In genomic region chr13:77274126-77274525, GRCh38 we compare ENCODE assay signal across 24 cellular contexts. TPM values are rescaled to one million over a fixed set of nuclear protein-coding genes. Genes with fewer than 3 reads are reported as not detected.
DNase-seq lines count a peak whose midpoint lies in the region; ATAC-seq and TF ChIP-seq lines count a peak whose summit lies in the region.
"Had no signal": no experiment of that assay in that cellular context is flagged by ENCODE, and none has a peak within 500 bp of the region (broad histone marks: within the 10 kb centered on the region; RNA-seq: fewer than 3 reads in every experiment).

No MANE protein-coding gene starts in this region.

- H3K4me3 Mint-ChIP-seq in central memory CD8-positive, alpha-beta T cell = no peak overlapping the region
- no peak overlapping the region for H3K4me3 Mint-ChIP-seq in memory B cell
- H3K4me3 Mint-ChIP-seq: T-helper 1 cell treated with Interleukin-12 subunit alpha and Interleukin-12 subunit beta and Interleukin-4 antibody, amounts not matched to agents 30 μg/mL and 1 μg/mL, for 36 hours had no signal

- no peak overlapping the region for H2BK5ac ChIP-seq in IMR-90 (ENCODE audit: low read depth, low read length, poor library complexity, severe bottlenecking)

- POLR2A ChIA-PET in IMR-90 (lab: Charles Lee; ENCODE audit: unreplicated experiment) = no interaction called here

- no peak overlapping the region for H4K8ac ChIP-seq in IMR-90 (ENCODE audit: low read depth in 2 of 2, low read length in 2 of 2)

- ATAC-seq in IMR-90 (ENCODE audit: low read depth) (no peak), memory B cell (ENCODE audit: low read depth) (no peak)
- ATAC-seq in central memory CD8-positive, alpha-beta T cell (replicated peaks; ENCODE audit: extremely low read depth, poor library complexity, severe bottlenecking) = no peak
- ATAC-seq: esophagus mucosa, gastroesophageal sphincter, psoas muscle had no signal

- no peak overlapping the region for H3K56ac ChIP-seq in IMR-90 (ENCODE audit: extremely low read depth, insufficient read depth, low read length)

- WGBS in IMR-90 (ENCODE audit: extremely low coverage in 2 of 2, insufficient read length in 1 of 2), 2 experiments = no CpG with 5 or more reads among the region's 1 CpG
- WGBS in adrenal gland, 4 donors = 93 to 100% (median 97%) methylated on average over 1 of the region's 1 CpG

- peaks cover 5% of the 10 kb centered on the region; the same call in 1 of the 2 replicates for H4K20me1 ChIP-seq in IMR-90 (ENCODE audit: insufficient read depth, low read length)

- H2BK15ac ChIP-seq in IMR-90 (ENCODE audit: low read depth, low read length) = no peak overlapping the region

- intact Hi-C loops in IMR-90 (cut with micrococcal nuclease) (loop anchor here (5.0 kb wide), 1 partner anchor 203 kb away; no protein-coding TSS in a partner anchor), adrenal gland (cut with DNase I) (no loop called here)

- no peak overlapping the region for H3K9ac ChIP-seq in IMR-90 (ENCODE audit: low read depth, low read length)

- no peak overlapping the region for H2AK5ac ChIP-seq in IMR-90 (ENCODE audit: low read depth, low read length)

- H3K14ac ChIP-seq in IMR-90 (replicated peaks; ENCODE audit: low read depth, low read length) = no peak overlapping the region

- H3K27me3 ChIP-seq in IMR-90 (ENCODE audit: control insufficient read depth, insufficient read depth, low read length) (no peaks in the 10 kb centered on the region), adrenal gland (no peaks in the 10 kb centered on the region)
- H3K27me3 ChIP-seq: dorsolateral prefrontal cortex, gastroesophageal sphincter, Peyer's patch had no signal

- no peaks in the 10 kb centered on the region; the same call in 1 of the 2 replicates for H3K9me1 ChIP-seq in IMR-90 (ENCODE audit: insufficient read depth, low read length)

- H3K4me2 ChIP-seq in IMR-90 (ENCODE audit: low read depth, low read length) = no peak overlapping the region

- H2BK120ac ChIP-seq in IMR-90 (ENCODE audit: low read depth, low read length) = no peak overlapping the region

- CTCF ChIA-PET in IMR-90 (lab: Yijun Ruan, JAX) = no interaction called here

- peaks cover 13% of the 10 kb centered on the region for H3K4me1 Mint-ChIP-seq in central memory CD8-positive, alpha-beta T cell
- H3K4me1 Mint-ChIP-seq in memory B cell = peaks cover 10% of the 10 kb centered on the region

- no peak overlapping the region for H3K23ac ChIP-seq in IMR-90 (ENCODE audit: low read depth, low read length)

- peaks cover 8 to 10% of the 10 kb centered on the region in 2 experiments; a peak in 1 of 4 replicates for H3K79me1 ChIP-seq in IMR-90 (ENCODE audit: low read depth in 1 of 2, low read length in 2 of 2)

- BruUV-seq in IMR-90 (replicated peaks; lab: Mats Ljungman, UMichigan) = no TSS peak

- no peak overlapping the region for H2AK9ac ChIP-seq in IMR-90 (replicated peaks; ENCODE audit: low read depth, low read length, poor library complexity)

- no peaks in the 10 kb centered on the region for H3K27me3 Mint-ChIP-seq in central memory CD8-positive, alpha-beta T cell
- H3K27me3 Mint-ChIP-seq in memory B cell = no peaks in the 10 kb centered on the region

- in situ Hi-C loops in IMR-90 (cut with MboI; ENCODE audit: low sequenced_read_pairs) = no loop called here

- H3K4me1 ChIP-seq in IMR-90 (ENCODE audit: control insufficient read depth, insufficient read depth, low read length) = no peaks in the 10 kb centered on the region
- H3K4me1 ChIP-seq in adrenal gland (replicated peaks in 1 of 2) = no peaks in the 10 kb centered on the region
- H3K4me1 ChIP-seq: gastroesophageal sphincter, Peyer's patch, psoas muscle had no signal

- H3K27ac Mint-ChIP-seq in central memory CD8-positive, alpha-beta T cell (ENCODE audit: low read depth) = peak overlapping the region; percentile 63
- peak overlapping the region; percentile 67 for H3K27ac Mint-ChIP-seq in memory B cell
- H3K27ac Mint-ChIP-seq: T-helper 1 cell treated with Interleukin-12 subunit alpha and Interleukin-12 subunit beta and Interleukin-4 antibody, amounts not matched to agents 30 μg/mL and 1 μg/mL, for 36 hours had no signal

- H3K9me3 ChIP-seq in IMR-90 (ENCODE audit: control insufficient read depth, insufficient read depth, low read length) (no peaks in the 10 kb centered on the region), adrenal gland (replicated peaks in 1 of 3) (no peaks in the 10 kb centered on the region)
- H3K9me3 ChIP-seq: gastroesophageal sphincter, Peyer's patch, psoas muscle had no signal

- no peak overlapping the region for H2AFZ ChIP-seq in IMR-90 (replicated peaks; ENCODE audit: low read length, poor library complexity)

- H3K36me3 Mint-ChIP-seq in central memory CD8-positive, alpha-beta T cell (ENCODE audit: insufficient read depth) = peaks cover 37% of the 10 kb centered on the region
- H3K36me3 Mint-ChIP-seq in memory B cell = peaks cover 31% of the 10 kb centered on the region

- no peak overlapping the region for H3K18ac ChIP-seq in IMR-90 (ENCODE audit: low read depth, low read length)

- H3K36me3 ChIP-seq in IMR-90 (ENCODE audit: control insufficient read depth, insufficient read depth, low read length) (peaks cover 12% of the 10 kb centered on the region), adrenal gland (replicated peaks in 1 of 2) (peaks cover 0 to 25% of the 10 kb centered on the region in 2 donors)
- H3K36me3 ChIP-seq: WERI-Rb-1 had no signal

- 0 out of 2 replicates have a peak, but pooled peaks have one; percentile 13 for TF ChIP-seq CTCF in C4-2B (conservative IDR thresholded peaks at IDR 0.05)
- 0 out of 2 replicates have a peak, but pooled peaks have one; percentile 4 for TF ChIP-seq CTCF in IMR-90 (conservative IDR thresholded peaks at IDR 0.05; ENCODE audit: low read depth, low read length)
- TF ChIP-seq CTCF in adrenal gland (IDR thresholded peaks at IDR 0.05) = peak in 1 of 6 experiments; percentile 11

- TF ChIP-seq POLR2A in IMR-90 (IDR thresholded peaks at IDR 0.05; ENCODE audit: low read depth, low read length) = no peak
- TF ChIP-seq POLR2A in adrenal gland (IDR thresholded peaks at IDR 0.05) = no peak

- no peak overlapping the region for H3K27ac ChIP-seq in C4-2B
- H3K27ac ChIP-seq in IMR-90 (ENCODE audit: insufficient read depth, low read length) = no peak overlapping the region
- H3K27ac ChIP-seq in adrenal gland = no peak overlapping the region
- H3K27ac ChIP-seq: dorsolateral prefrontal cortex, gastroesophageal sphincter, Peyer's patch, psoas muscle, WERI-Rb-1 had no signal

- TF ChIP-seq RAD21 in IMR-90 (IDR thresholded peaks at IDR 0.05; ENCODE audit: low read length) = no peak

- no peak overlapping the region for H2BK20ac ChIP-seq in IMR-90 (ENCODE audit: low read depth, low read length)

- DNase-seq in IMR-90 (no peak), memory B cell (ENCODE audit: low spot score in 2 of 2) (no peak), HK-2 (ENCODE audit: unreplicated experiment) (no peak), adrenal gland (no peak), NCI-H524 treated with DMSO at 0.1 percent for 48 hours (lab: John Stamatoyannopoulos, UW) (no peak)
- no peak for DNase-seq in central memory CD8-positive, alpha-beta T cell (ENCODE audit: low spot score in 2 of 2)
- DNase-seq: activated CD4-positive, alpha-beta T cell treated with anti-CD3 and anti-CD28 coated beads, Interleukin-2, amount 50 U/mL, for 1 hour; activated effector memory CD4-positive, alpha-beta T cell treated with anti-CD3 and anti-CD28 coated beads, Interleukin-2, amount 50 U/mL, for 16 hours; amygdala; DMS79 treated with DMSO at 0.1 percent for 48 hours; dorsolateral prefrontal cortex; Karpas-422; NCI-H1092; NCI-H187 treated with DMSO at 0.1 percent for 48 hours; NCI-H226; Peyer's patch; psoas muscle; stimulated activated CD4-positive, alpha-beta T cell treated with anti-CD3 and anti-CD28 coated beads, Interleukin-1b, Interleukin-23, amount 100 ng/mL, for 48 hours; stimulated activated naive CD4-positive, alpha-beta T cell; WERI-Rb-1 had no signal

- no peak overlapping the region for H4K5ac ChIP-seq in IMR-90 (ENCODE audit: low read depth, low read length)

- no peaks in the 10 kb centered on the region for H3K9me3 Mint-ChIP-seq in central memory CD8-positive, alpha-beta T cell
- no peaks in the 10 kb centered on the region for H3K9me3 Mint-ChIP-seq in memory B cell
- H3K9me3 Mint-ChIP-seq: T-helper 1 cell treated with Interleukin-12 subunit alpha and Interleukin-12 subunit beta and Interleukin-4 antibody, amounts not matched to agents 30 μg/mL and 1 μg/mL, for 36 hours had no signal

- H4K91ac ChIP-seq in IMR-90 (ENCODE audit: insufficient read depth, low read depth, low read length) = no peak overlapping the region

- no peak overlapping the region for H3K4me3 ChIP-seq in IMR-90 (ENCODE audit: insufficient read depth, low read depth, low read length)
- H3K4me3 ChIP-seq in adrenal gland = no peak overlapping the region
- H3K4me3 ChIP-seq: dorsolateral prefrontal cortex, gastroesophageal sphincter, Peyer's patch, psoas muscle had no signal

- no peak overlapping the region for H3K4ac ChIP-seq in IMR-90 (ENCODE audit: low read depth, low read length)

- dilution Hi-C loops in IMR-90 (cut with HindIII; ENCODE audit: low sequenced_read_pairs, unreplicated experiment) = no loop called here

TF ChIP-seq in IMR-90, 13 proteins besides CTCF, POLR2A, EP300 and RAD21 (continues in another document):
- TF ChIP-seq MAFK (IDR thresholded peaks at IDR 0.05; ENCODE audit: low read depth, low read length) (no peak), NFE2L2 (IDR thresholded peaks at IDR 0.05; ENCODE audit: low read depth, low read length) (no peak), SMC3 (IDR thresholded peaks at IDR 0.05; ENCODE audit: low read depth, low read length) (no peak), FOS (IDR thresholded peaks at IDR 0.05; ENCODE audit: low read depth, low read length) (no peak), RFX5 (IDR thresholded peaks at IDR 0.05; ENCODE audit: low read depth, low read length) (no peak), CEBPB (IDR thresholded peaks at IDR 0.05; ENCODE audit: low read depth, low read length) (no peak), MXI1 (IDR thresholded peaks at IDR 0.05; ENCODE audit: borderline replicate concordance, low read depth, low read length) (no peak), BHLHE40 (IDR thresholded peaks at IDR 0.05; ENCODE audit: low read depth, low read length) (no peak)

RNA-seq across cellular contexts. Expression of gene MYCBP2, which starts 52.8 kb away (rescaled TPM):
- 43.2 and 53.9 TPM in 2 replicates for total RNA-seq in IMR-90 (2012; rRNA removed)
- 17.9 and 20.1 TPM in 2 replicates for polyA plus RNA-seq in IMR-90 (2012; rRNA removed)
- polyA plus RNA-seq in IMR-90 (2012; cell fraction: cytosol; rRNA removed) = 4.6 and 7.8 TPM in 2 replicates
- polyA plus RNA-seq in IMR-90 (2012; cell fraction: nucleus; rRNA removed; ENCODE audit: low replicate concordance) = 5.3 and 37.3 TPM in 2 replicates
- 100 to 1,000 TPM in 3 of 8 donors, 10 to 100 TPM in 5; 60.8 to 126 (median 78.7) TPM for total RNA-seq in adrenal gland
- polyA plus RNA-seq in adrenal gland = 10 to 100 TPM; 28.7 to 48.1 (median 44.9) TPM
